22 cellular contexts compared by ENCODE assay signal in genomic region chr14:100448376-100448775, GRCh38.
"Had no signal": no experiment of that assay in that cellular context is flagged by ENCODE, and none has a peak within 500 bp of the region (broad histone marks: within the 10 kb centered on the region; RNA-seq: fewer than 3 reads in every experiment).

No MANE protein-coding gene starts in this region.

- DNase-seq: activated CD4-positive, alpha-beta memory T cell treated with anti-CD3 and anti-CD28 coated beads, Interleukin-2, amount 10 ng/mL, durations not matched to agents 7 days and 5 days; activated CD4-positive, alpha-beta T cell treated with anti-CD3 and anti-CD28 coated beads for 48 hours; activated CD4-positive, CD25-positive, alpha-beta regulatory T cell; activated gamma-delta T cell treated with Interleukin-2 at 50 U/mL for 16 hours; activated T-cell treated with anti-CD3 and anti-CD28 coated beads for 4 hours; cerebellar nuclear complex; heart right ventricle; left colon; naive thymus-derived CD4-positive, alpha-beta T cell; stimulated activated CD4-positive, alpha-beta T cell treated with anti-CD3 and anti-CD28 coated beads, Interleukin-2, amount 100 ng/mL, for 48 hours; stimulated activated naive CD4-positive, alpha-beta T cell; upper lobe of left lung had no signal

- ATAC-seq: heart right ventricle; left colon; naive thymus-derived CD4-positive, alpha-beta T cell had no signal

- H3K27ac Mint-ChIP-seq: activated CD4-positive, alpha-beta memory T cell treated with anti-CD3 and anti-CD28 coated beads, Interleukin-2, amount 10 ng/mL, durations not matched to agents 7 days and 5 days; activated naive CD4-positive, alpha-beta T cell treated with anti-CD3 and anti-CD28 coated beads, Interleukin-2, amount 50 U/mL, for 24 hours; memory B cell; T-helper 1 cell treated with Interleukin-12 subunit alpha and Interleukin-12 subunit beta and Interleukin-4 antibody, amounts not matched to agents 30 μg/mL and 1 μg/mL, for 36 hours had no signal

- H3K9me3 Mint-ChIP-seq: activated CD4-positive, alpha-beta memory T cell treated with anti-CD3 and anti-CD28 coated beads, Interleukin-2, amount 10 ng/mL, durations not matched to agents 7 days and 5 days; activated naive CD4-positive, alpha-beta T cell treated with anti-CD3 and anti-CD28 coated beads, Interleukin-2, amount 50 U/mL, for 24 hours; memory B cell; neural crest cell; T-helper 1 cell treated with Interleukin-12 subunit alpha and Interleukin-12 subunit beta and Interleukin-4 antibody, amounts not matched to agents 30 μg/mL and 1 μg/mL, for 36 hours had no signal

- H3K27me3 Mint-ChIP-seq: activated CD4-positive, alpha-beta memory T cell treated with anti-CD3 and anti-CD28 coated beads, Interleukin-2, amount 10 ng/mL, durations not matched to agents 7 days and 5 days; activated naive CD4-positive, alpha-beta T cell treated with anti-CD3 and anti-CD28 coated beads, Interleukin-2, amount 50 U/mL, for 24 hours; memory B cell; naive thymus-derived CD4-positive, alpha-beta T cell had no signal

- H3K4me3 ChIP-seq: adrenal gland, ascending aorta, coronary artery, heart right ventricle, prostate gland, thoracic aorta, upper lobe of left lung had no signal

- H3K9me3 ChIP-seq: adrenal gland, ascending aorta, heart right ventricle, prostate gland, thoracic aorta, upper lobe of left lung had no signal

- H3K27me3 ChIP-seq: adrenal gland, ascending aorta, heart right ventricle, upper lobe of left lung had no signal

- H3K27ac ChIP-seq: ascending aorta, coronary artery, epithelial cell of prostate, heart right ventricle, prostate gland, thoracic aorta, upper lobe of left lung had no signal

- H3K4me1 ChIP-seq: ascending aorta, heart right ventricle, prostate gland, upper lobe of left lung had no signal

- H3K36me3 ChIP-seq: adrenal gland, ascending aorta, heart right ventricle, prostate gland, thoracic aorta, upper lobe of left lung had no signal

- H3K4me3 Mint-ChIP-seq: activated CD4-positive, alpha-beta memory T cell treated with anti-CD3 and anti-CD28 coated beads, Interleukin-2, amount 10 ng/mL, durations not matched to agents 7 days and 5 days; activated naive CD4-positive, alpha-beta T cell treated with anti-CD3 and anti-CD28 coated beads, Interleukin-2, amount 50 U/mL, for 24 hours; memory B cell; naive thymus-derived CD4-positive, alpha-beta T cell; neural crest cell; T-helper 1 cell treated with Interleukin-12 subunit alpha and Interleukin-12 subunit beta and Interleukin-4 antibody, amounts not matched to agents 30 μg/mL and 1 μg/mL, for 36 hours had no signal
